8 cellular contexts compared by ENCODE assay signal in genomic region chr19:13764101-13764807, GRCh38. TPM values are rescaled to one million over a fixed set of nuclear protein-coding genes. Genes with fewer than 3 reads are reported as not detected.
A peak's percentile ranks its signal among the peaks of the same experiment; 100 is the strongest.
DNase-seq lines count a peak whose midpoint lies in the region; ATAC-seq and TF ChIP-seq lines count a peak whose summit lies in the region.

Gene MRI1, plus strand, starts transcription at chr19:13764522. Its CDS starts 67 bp downstream, at chr19:13764589.

- H3K27me3 Mint-ChIP-seq in activated CD4-positive, alpha-beta T cell treated with anti-CD3 and anti-CD28 coated beads, Interleukin-2, amount 10 ng/mL, durations not matched to agents 24 days and 14 days: no peaks in the 10 kb centered on the region
- no peaks in the 10 kb centered on the region for H3K27me3 Mint-ChIP-seq in dendritic cell treated with granulocyte-macrophage colony-stimulating factor and Interleukin-4, amounts not matched to agents 40 ng/mL and 50 ng/mL, for 4 days

- peak; percentile 90 for DNase-seq in COLO829 (ENCODE audit: low spot score)
- peak; percentile 87 for DNase-seq in HEK293T (ENCODE audit: extremely low spot score)
- DNase-seq in NCI-H345 treated with DMSO at 0.1 percent for 48 hours (lab: John Stamatoyannopoulos, UW; ENCODE audit: unreplicated experiment): peak; percentile 34
- DNase-seq in activated CD4-positive, alpha-beta T cell treated with anti-CD3 and anti-CD28 coated beads, Interleukin-2, amount 10 ng/mL, durations not matched to agents 24 days and 14 days: peak; percentile 89
- peak; percentile 88 for DNase-seq in left lobe of liver (ENCODE audit: low spot score)
- peak; percentile 69 to 80 for DNase-seq in stimulated activated CD4-positive, alpha-beta T cell treated with anti-CD3 and anti-CD28 coated beads, Interleukin-2, amount 100 ng/mL, for 24 hours

- CTCF ChIA-PET in HEK293T (lab: Yijun Ruan, JAX): interaction anchor here (0.6 kb wide), 1 partner anchor 90 kb away, joined by 3 read pairs; no protein-coding TSS in a partner anchor

- H3K27ac Mint-ChIP-seq in activated CD4-positive, alpha-beta T cell treated with anti-CD3 and anti-CD28 coated beads, Interleukin-2, amount 10 ng/mL, durations not matched to agents 24 days and 14 days: peak within 1 kb of the TSS; percentile 86
- H3K27ac Mint-ChIP-seq in dendritic cell treated with granulocyte-macrophage colony-stimulating factor and Interleukin-4, amounts not matched to agents 40 ng/mL and 50 ng/mL, for 4 days: peak within 1 kb of the TSS; percentile 42

- H3K4me3 Mint-ChIP-seq in activated CD4-positive, alpha-beta T cell treated with anti-CD3 and anti-CD28 coated beads, Interleukin-2, amount 10 ng/mL, durations not matched to agents 24 days and 14 days: peak within 1 kb of the TSS; percentile 92
- H3K4me3 Mint-ChIP-seq in dendritic cell treated with granulocyte-macrophage colony-stimulating factor and Interleukin-4, amounts not matched to agents 40 ng/mL and 50 ng/mL, for 4 days: peak within 1 kb of the TSS; percentile 83

- H3K4me1 Mint-ChIP-seq in activated CD4-positive, alpha-beta T cell treated with anti-CD3 and anti-CD28 coated beads, Interleukin-2, amount 10 ng/mL, durations not matched to agents 24 days and 14 days: peaks cover 18% of the 10 kb centered on the region
- H3K4me1 Mint-ChIP-seq in dendritic cell treated with granulocyte-macrophage colony-stimulating factor and Interleukin-4, amounts not matched to agents 40 ng/mL and 50 ng/mL, for 4 days (ENCODE audit: low read depth): peaks cover 25% of the 10 kb centered on the region

- no peaks in the 10 kb centered on the region for H3K9me3 Mint-ChIP-seq in activated CD4-positive, alpha-beta T cell treated with anti-CD3 and anti-CD28 coated beads, Interleukin-2, amount 10 ng/mL, durations not matched to agents 24 days and 14 days
- no peaks in the 10 kb centered on the region for H3K9me3 Mint-ChIP-seq in dendritic cell treated with granulocyte-macrophage colony-stimulating factor and Interleukin-4, amounts not matched to agents 40 ng/mL and 50 ng/mL, for 4 days

- POLR2A ChIA-PET in HEK293T (lab: Yijun Ruan, JAX): interaction anchor here (0.6 to 2.1 kb wide), 12 partner anchors 8 to 612 kb away, joined by 3 to 31 read pairs (median 5); partner anchors contain the start of genes C19orf53 and ZSWIM4

- ATAC-seq in left lobe of liver: peak; percentile 92
- no peak for ATAC-seq in GM18868 (IDR thresholded peaks at IDR 0.05; ENCODE audit: unreplicated experiment)

- H3K36me3 Mint-ChIP-seq in activated CD4-positive, alpha-beta T cell treated with anti-CD3 and anti-CD28 coated beads, Interleukin-2, amount 10 ng/mL, durations not matched to agents 24 days and 14 days (ENCODE audit: low read depth): peaks cover 29% of the 10 kb centered on the region
- peaks cover 79% of the 10 kb centered on the region for H3K36me3 Mint-ChIP-seq in dendritic cell treated with granulocyte-macrophage colony-stimulating factor and Interleukin-4, amounts not matched to agents 40 ng/mL and 50 ng/mL, for 4 days (ENCODE audit: low read depth)

- intact Hi-C loops in activated CD4-positive, alpha-beta T cell treated with anti-CD3 and anti-CD28 coated beads, Interleukin-2, amount 10 ng/mL, durations not matched to agents 24 days and 14 days (cut with micrococcal nuclease): no loop called here
- intact Hi-C loops in dendritic cell treated with granulocyte-macrophage colony-stimulating factor and Interleukin-4, amounts not matched to agents 40 ng/mL and 50 ng/mL, for 4 days (cut with micrococcal nuclease): no loop called here

TF ChIP-seq in HEK293T, 16 proteins besides CTCF, POLR2A, EP300 and RAD21:
- TF ChIP-seq FOXA1 (IDR thresholded peaks at IDR 0.05) (no peak), HDGF (IDR thresholded peaks at IDR 0.05; ENCODE audit: borderline replicate concordance) (no peak), SP1 (IDR thresholded peaks at IDR 0.05) (no peak), BHLHE40 (IDR thresholded peaks at IDR 0.05; ENCODE audit: borderline replicate concordance) (no peak), L3MBTL2 (conservative IDR thresholded peaks at IDR 0.05) (no peak; the same call in 1 of the 2 replicates), LEF1 (IDR thresholded peaks at IDR 0.05; ENCODE audit: borderline replicate concordance) (no peak), TARDBP (IDR thresholded peaks at IDR 0.05) (peak; percentile 71; the same call in 1 of the 2 replicates), ZNF384 (IDR thresholded peaks at IDR 0.05) (no peak)

RNA-seq across cellular contexts. Expression of gene MRI1, which starts in this region (rescaled TPM):
- total RNA-seq in activated CD4-positive, alpha-beta T cell treated with anti-CD3 and anti-CD28 coated beads, Interleukin-2, amount 10 ng/mL, durations not matched to agents 24 days and 14 days: 42.9 and 46.7 TPM in 2 replicates
- 32.2 TPM for total RNA-seq in left lobe of liver

Comparison
In these comparisons a context has a peak if more than half of its experiments do, and no peak if none do; other contexts are left out.
1. DNase-seq: peak in every context shown above with its lines; median percentile 90 in COLO829; 89 in activated CD4-positive, alpha-beta T cell treated with anti-CD3 and anti-CD28 coated beads, Interleukin-2, amount 10 ng/mL, durations not matched to agents 24 days and 14 days; 88 in left lobe of liver; 87 in HEK293T; 74 in stimulated activated CD4-positive, alpha-beta T cell treated with anti-CD3 and anti-CD28 coated beads, Interleukin-2, amount 100 ng/mL, for 24 hours; 34 in NCI-H345 treated with DMSO at 0.1 percent for 48 hours.